Comparison of ENCODE assay signal across 1 cellular context in the genomic region with DNA sequence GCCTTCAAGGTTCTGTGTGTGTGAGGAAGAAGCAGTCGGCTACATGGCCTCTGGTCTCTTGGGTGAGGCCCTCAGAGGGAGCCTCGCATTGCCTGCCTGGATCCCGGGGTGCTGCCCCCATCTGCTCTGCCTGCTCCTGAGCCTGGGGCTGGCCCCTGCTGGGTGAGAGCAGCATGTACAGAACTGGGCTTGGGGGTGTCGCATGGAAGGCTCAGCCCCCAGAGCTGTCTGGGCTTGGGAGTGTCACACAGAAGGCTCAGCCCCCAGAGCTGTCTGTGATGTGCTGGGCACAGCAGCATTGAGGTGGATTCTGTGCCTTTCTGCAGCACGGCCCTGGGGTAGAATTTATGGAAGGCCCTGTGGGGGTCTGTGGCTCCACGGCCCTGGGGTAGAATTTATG. TPM values are rescaled to one million over a fixed set of nuclear protein-coding genes. Genes with fewer than 3 reads are reported as not detected.
"Had no signal": no experiment of that assay in that cellular context is flagged by ENCODE, and none has a peak within 500 bp of the region (broad histone marks: within the 10 kb centered on the region; RNA-seq: fewer than 3 reads in every experiment).

No MANE protein-coding gene starts in this region.

RNA-seq across cellular contexts. Expression of a gene that starts 6.4 kb away (rescaled TPM):
- total RNA-seq: subcutaneous adipose tissue had no signal
